1 cellular context compared by ENCODE assay signal in genomic region chrX:107686026-107686425, GRCh38.
TF ChIP-seq lines count a peak whose summit lies in the region.

No MANE protein-coding gene starts in this region.

TF ChIP-seq in endothelial cell of umbilical vein, 7 proteins besides CTCF, POLR2A, EP300 and RAD21 (continued from another document):
- TF ChIP-seq GATA2 (IDR thresholded peaks at IDR 0.05; ENCODE audit: insufficient read depth, insufficient read length, low read depth, low read length) (no peak), FOS (IDR thresholded peaks at IDR 0.05; ENCODE audit: borderline replicate concordance, insufficient read depth, low read length) (no peak), MYC (IDR thresholded peaks at IDR 0.05; ENCODE audit: low read depth, low read length) (no peak), JUN (IDR thresholded peaks at IDR 0.05; ENCODE audit: borderline replicate concordance, insufficient read depth, insufficient read length, low read depth) (no peak), EZH2 (IDR thresholded peaks at IDR 0.05; ENCODE audit: borderline replicate concordance, low read depth, low read length, severe bottlenecking) (no peak)
